In the genomic region with DNA sequence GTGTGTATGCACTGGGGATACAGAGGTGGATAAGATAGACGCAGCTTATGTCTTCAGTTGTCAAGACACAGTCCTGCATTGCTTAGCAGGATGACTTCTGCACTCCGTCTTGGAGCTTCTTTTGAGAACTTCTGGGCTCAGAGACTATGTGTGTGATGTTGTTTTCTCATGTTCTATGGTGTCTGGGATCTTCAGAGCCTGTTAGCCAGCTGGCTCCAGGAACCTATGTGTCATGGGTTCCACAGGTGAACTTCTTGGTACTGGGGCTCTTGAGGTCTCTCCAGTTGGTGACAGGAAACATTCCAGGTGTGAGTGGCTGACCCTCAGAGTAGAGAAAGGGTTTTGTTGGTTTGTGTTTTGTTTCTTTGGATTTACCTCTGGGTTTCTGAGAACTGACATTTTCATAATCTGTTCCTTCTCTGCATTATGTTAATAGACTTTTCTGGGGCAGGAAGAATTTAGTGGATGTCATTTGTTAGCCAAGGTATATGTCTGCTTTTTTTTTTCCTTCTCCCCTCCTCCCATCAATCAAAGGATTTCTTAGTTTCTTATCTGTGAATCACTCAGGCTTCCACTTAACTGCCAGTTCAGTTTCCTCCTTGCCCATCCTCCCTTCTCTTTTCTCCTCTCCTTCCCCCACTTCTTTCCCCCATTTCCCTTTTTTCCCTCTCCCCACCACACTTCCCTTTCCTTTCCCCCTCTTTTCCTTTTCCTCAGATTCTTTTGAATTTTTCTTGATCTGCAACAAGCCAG, we compare ENCODE assay signal across 2 cellular contexts.
TF ChIP-seq lines count a peak whose summit lies in the region.

No MANE protein-coding gene starts in this region.

TF ChIP-seq in HEK293, 187 proteins besides CTCF, POLR2A, EP300 and RAD21:
- TF ChIP-seq PRDM1 (tag by site-specific recombination; IDR thresholded peaks at IDR 0.05) (peak; percentile 64), ZNF707 (tag by site-specific recombination; IDR thresholded peaks at IDR 0.05) (no peak), ZFP69B (tag by site-specific recombination; IDR thresholded peaks at IDR 0.05) (no peak), TSHZ1 (tag by site-specific recombination; IDR thresholded peaks at IDR 0.05; ENCODE audit: borderline replicate concordance) (no peak), ZNF335 (tag by site-specific recombination; conservative IDR thresholded peaks at IDR 0.05) (peak; percentile 28), OVOL3 (tag by site-specific recombination; IDR thresholded peaks at IDR 0.05) (no peak), ZNF398 (tag by site-specific recombination; IDR thresholded peaks at IDR 0.05) (peak; percentile 36), GLI4 (tag by site-specific recombination; IDR thresholded peaks at IDR 0.05) (no peak)
- TF ChIP-seq, protein P1, sequence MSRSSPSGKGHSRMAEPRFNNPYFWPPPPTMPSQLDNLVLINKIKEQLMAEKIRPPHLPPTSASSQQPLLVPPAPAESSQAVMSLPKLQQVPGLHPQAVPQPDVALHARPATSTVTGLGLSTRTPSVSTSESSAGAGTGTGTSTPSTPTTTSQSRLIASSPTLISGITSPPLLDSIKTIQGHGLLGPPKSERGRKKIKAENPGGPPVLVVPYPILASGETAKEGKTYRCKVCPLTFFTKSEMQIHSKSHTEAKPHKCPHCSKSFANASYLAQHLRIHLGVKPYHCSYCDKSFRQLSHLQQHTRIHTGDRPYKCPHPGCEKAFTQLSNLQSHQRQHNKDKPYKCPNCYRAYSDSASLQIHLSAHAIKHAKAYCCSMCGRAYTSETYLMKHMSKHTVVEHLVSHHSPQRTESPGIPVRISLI (tag by site-specific recombination; IDR thresholded peaks at IDR 0.05) = no peak
- TF ChIP-seq, protein P2, sequence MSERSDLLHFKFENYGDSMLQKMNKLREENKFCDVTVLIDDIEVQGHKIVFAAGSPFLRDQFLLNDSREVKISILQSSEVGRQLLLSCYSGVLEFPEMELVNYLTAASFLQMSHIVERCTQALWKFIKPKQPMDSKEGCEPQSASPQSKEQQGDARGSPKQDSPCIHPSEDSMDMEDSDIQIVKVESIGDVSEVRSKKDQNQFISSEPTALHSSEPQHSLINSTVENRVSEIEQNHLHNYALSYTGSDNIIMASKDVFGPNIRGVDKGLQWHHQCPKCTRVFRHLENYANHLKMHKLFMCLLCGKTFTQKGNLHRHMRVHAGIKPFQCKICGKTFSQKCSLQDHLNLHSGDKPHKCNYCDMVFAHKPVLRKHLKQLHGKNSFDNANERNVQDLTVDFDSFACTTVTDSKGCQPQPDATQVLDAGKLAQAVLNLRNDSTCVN (tag by site-specific recombination; optimal IDR thresholded peaks at IDR 0.05) = no peak
- TF ChIP-seq, protein P3, sequence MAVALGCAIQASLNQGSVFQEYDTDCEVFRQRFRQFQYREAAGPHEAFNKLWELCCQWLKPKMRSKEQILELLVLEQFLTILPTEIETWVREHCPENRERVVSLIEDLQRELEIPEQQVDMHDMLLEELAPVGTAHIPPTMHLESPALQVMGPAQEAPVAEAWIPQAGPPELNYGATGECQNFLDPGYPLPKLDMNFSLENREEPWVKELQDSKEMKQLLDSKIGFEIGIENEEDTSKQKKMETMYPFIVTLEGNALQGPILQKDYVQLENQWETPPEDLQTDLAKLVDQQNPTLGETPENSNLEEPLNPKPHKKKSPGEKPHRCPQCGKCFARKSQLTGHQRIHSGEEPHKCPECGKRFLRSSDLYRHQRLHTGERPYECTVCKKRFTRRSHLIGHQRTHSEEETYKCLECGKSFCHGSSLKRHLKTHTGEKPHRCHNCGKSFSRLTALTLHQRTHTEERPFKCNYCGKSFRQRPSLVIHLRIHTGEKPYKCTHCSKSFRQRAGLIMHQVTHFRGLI (tag by site-specific recombination; IDR thresholded peaks at IDR 0.05) = no peak

TF ChIP-seq in HepG2, 621 proteins besides CTCF, POLR2A, EP300 and RAD21:
- TF ChIP-seq PCBP2 (optimal IDR thresholded peaks at IDR 0.05; ENCODE audit: low read depth, low read length, poor library complexity, severe bottlenecking) (peak; percentile 72), ZNF335 (CRISPR knock-in tag; IDR thresholded peaks at IDR 0.05) (no peak), KDM3A (CRISPR knock-in tag; IDR thresholded peaks at IDR 0.05; ENCODE audit: low read depth) (no peak), MED1 (CRISPR knock-in tag; IDR thresholded peaks at IDR 0.05) (no peak), ETV6 (CRISPR knock-in tag; conservative IDR thresholded peaks at IDR 0.05) (no peak)
TF ChIP-seq in HepG2: peak in this region for 1.
